20 cellular contexts compared by ENCODE assay signal in genomic region chr1:247378334-247379073, GRCh38.
"Had no signal": no experiment of that assay in that cellular context is flagged by ENCODE, and none has a peak within 500 bp of the region (broad histone marks: within the 10 kb centered on the region; RNA-seq: fewer than 3 reads in every experiment).

No MANE protein-coding gene starts in this region.

- H3K4me1 ChIP-seq: ascending aorta, lower lobe of right lung, pancreas, psoas muscle had no signal

- H3K4me3 ChIP-seq: ascending aorta, esophagus squamous epithelium, gastrocnemius medialis, lower lobe of right lung, pancreas, psoas muscle, right atrium auricular region, thoracic aorta, upper lobe of left lung had no signal

- H3K27ac ChIP-seq: ascending aorta, esophagus squamous epithelium, gastrocnemius medialis, lower lobe of right lung, pancreas, psoas muscle, right atrium auricular region, thoracic aorta, upper lobe of left lung had no signal

- H3K27ac Mint-ChIP-seq: activated naive CD4-positive, alpha-beta T cell treated with anti-CD3 and anti-CD28 coated beads, Interleukin-2, amount 50 U/mL, for 24 hours; effector memory CD8-positive, alpha-beta T cell; natural killer cell had no signal

- DNase-seq: activated gamma-delta T cell treated with Interleukin-2 at 50 U/mL for 16 hours; activated T-cell treated with anti-CD3 and anti-CD28 coated beads, Interleukin-2, amount 50 U/mL, for 1 hour; effector memory CD8-positive, alpha-beta T cell; esophagus squamous epithelium; gastrocnemius medialis; head of caudate nucleus; left colon; lower lobe of right lung; natural killer cell; pancreas; psoas muscle; stimulated activated CD4-positive, alpha-beta T cell treated with anti-CD3 and anti-CD28 coated beads, Interleukin-4, amount 100 ng/mL, for 24 hours; stimulated activated naive CD4-positive, alpha-beta T cell treated with Interleukin-2 at 50 U/mL for 16 hours; T-helper 1 cell had no signal

- ATAC-seq: effector memory CD8-positive, alpha-beta T cell; gastrocnemius medialis; left colon; lower lobe of right lung; natural killer cell; pancreas; psoas muscle had no signal

- H3K4me3 Mint-ChIP-seq: activated naive CD4-positive, alpha-beta T cell treated with anti-CD3 and anti-CD28 coated beads, Interleukin-2, amount 50 U/mL, for 24 hours; central memory CD8-positive, alpha-beta T cell; effector memory CD8-positive, alpha-beta T cell; natural killer cell had no signal

- H3K27me3 ChIP-seq: ascending aorta, right atrium auricular region, upper lobe of left lung had no signal

- H3K9me3 ChIP-seq: ascending aorta, esophagus squamous epithelium, gastrocnemius medialis, lower lobe of right lung, pancreas, psoas muscle, right atrium auricular region, thoracic aorta, upper lobe of left lung had no signal

- H3K36me3 ChIP-seq: ascending aorta, esophagus squamous epithelium, gastrocnemius medialis, lower lobe of right lung, pancreas, right atrium auricular region, thoracic aorta, upper lobe of left lung had no signal

- H3K9me3 Mint-ChIP-seq: activated naive CD4-positive, alpha-beta T cell treated with anti-CD3 and anti-CD28 coated beads, Interleukin-2, amount 50 U/mL, for 24 hours; central memory CD8-positive, alpha-beta T cell; effector memory CD8-positive, alpha-beta T cell; natural killer cell had no signal

- H3K27me3 Mint-ChIP-seq: activated naive CD4-positive, alpha-beta T cell treated with anti-CD3 and anti-CD28 coated beads, Interleukin-2, amount 50 U/mL, for 24 hours had no signal

- H3K36me3 Mint-ChIP-seq: activated naive CD4-positive, alpha-beta T cell treated with anti-CD3 and anti-CD28 coated beads, Interleukin-2, amount 50 U/mL, for 24 hours; natural killer cell had no signal
